ENCODE assay signal across 2 cellular contexts in the genomic region with DNA sequence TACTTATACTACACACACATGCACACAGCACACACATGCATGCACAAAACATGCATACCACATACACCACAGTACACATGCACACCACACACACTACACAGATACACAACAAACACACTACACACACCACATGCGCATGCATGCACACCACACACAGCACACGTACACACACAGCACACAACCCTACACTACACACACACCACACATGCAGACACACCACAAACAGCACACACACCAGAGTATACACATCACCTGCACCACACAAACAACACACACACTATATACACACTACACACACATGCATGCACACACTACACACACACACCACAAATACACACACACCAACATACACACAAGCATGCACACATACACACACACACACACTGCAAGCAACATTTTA.
TF ChIP-seq lines count a peak whose summit lies in the region.

No MANE protein-coding gene starts in this region.

TF ChIP-seq in GM12878, 131 proteins besides CTCF, POLR2A, EP300 and RAD21:
- no peak for TF ChIP-seq ZNF207 (IDR thresholded peaks at IDR 0.05; ENCODE audit: borderline replicate concordance)
- TF ChIP-seq NR2C2 (IDR thresholded peaks at IDR 0.05; ENCODE audit: borderline replicate concordance, control insufficient read depth, insufficient read length, low read depth), result peak; percentile 37

TF ChIP-seq in SK-N-SH, 30 proteins besides CTCF, POLR2A, EP300 and RAD21:
- TF ChIP-seq FOXJ3 (CRISPR knock-in tag; IDR thresholded peaks at IDR 0.05) (no peak), NRF1 (IDR thresholded peaks at IDR 0.05; ENCODE audit: low read depth, low read length) (no peak), RXRA (IDR thresholded peaks at IDR 0.05; ENCODE audit: borderline replicate concordance, low read depth) (no peak), NFIC (IDR thresholded peaks at IDR 0.05; ENCODE audit: borderline replicate concordance) (no peak), SIN3A (IDR thresholded peaks at IDR 0.05; ENCODE audit: borderline replicate concordance, low read depth, low read length) (no peak), MEF2A (IDR thresholded peaks at IDR 0.05; ENCODE audit: borderline replicate concordance, low read depth) (no peak), GATA2 (CRISPR knock-in tag; IDR thresholded peaks at IDR 0.05) (no peak), CHD2 (IDR thresholded peaks at IDR 0.05; ENCODE audit: low read length, partially characterized antibody) (no peak), RCOR1 (IDR thresholded peaks at IDR 0.05; ENCODE audit: low read length) (no peak), JUND (IDR thresholded peaks at IDR 0.05) (no peak), TEAD4 (IDR thresholded peaks at IDR 0.05; ENCODE audit: borderline replicate concordance, insufficient read depth) (no peak), RFX5 (IDR thresholded peaks at IDR 0.05; ENCODE audit: low read length) (no peak), FOSL2 (IDR thresholded peaks at IDR 0.05; ENCODE audit: borderline replicate concordance, low read depth) (no peak), ELF1 (IDR thresholded peaks at IDR 0.05) (no peak), FOXM1 (IDR thresholded peaks at IDR 0.05; ENCODE audit: low read depth) (no peak), REST (IDR thresholded peaks at IDR 0.05; ENCODE audit: low read depth, low read length) (no peak)
- TF ChIP-seq, protein P1, sequence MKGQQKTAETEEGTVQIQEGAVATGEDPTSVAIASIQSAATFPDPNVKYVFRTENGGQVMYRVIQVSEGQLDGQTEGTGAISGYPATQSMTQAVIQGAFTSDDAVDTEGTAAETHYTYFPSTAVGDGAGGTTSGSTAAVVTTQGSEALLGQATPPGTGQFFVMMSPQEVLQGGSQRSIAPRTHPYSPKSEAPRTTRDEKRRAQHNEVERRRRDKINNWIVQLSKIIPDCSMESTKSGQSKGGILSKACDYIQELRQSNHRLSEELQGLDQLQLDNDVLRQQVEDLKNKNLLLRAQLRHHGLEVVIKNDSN (IDR thresholded peaks at IDR 0.05; ENCODE audit: borderline replicate concordance, low read depth), result no peak
- TF ChIP-seq, protein P2, sequence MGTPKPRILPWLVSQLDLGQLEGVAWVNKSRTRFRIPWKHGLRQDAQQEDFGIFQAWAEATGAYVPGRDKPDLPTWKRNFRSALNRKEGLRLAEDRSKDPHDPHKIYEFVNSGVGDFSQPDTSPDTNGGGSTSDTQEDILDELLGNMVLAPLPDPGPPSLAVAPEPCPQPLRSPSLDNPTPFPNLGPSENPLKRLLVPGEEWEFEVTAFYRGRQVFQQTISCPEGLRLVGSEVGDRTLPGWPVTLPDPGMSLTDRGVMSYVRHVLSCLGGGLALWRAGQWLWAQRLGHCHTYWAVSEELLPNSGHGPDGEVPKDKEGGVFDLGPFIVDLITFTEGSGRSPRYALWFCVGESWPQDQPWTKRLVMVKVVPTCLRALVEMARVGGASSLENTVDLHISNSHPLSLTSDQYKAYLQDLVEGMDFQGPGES (IDR thresholded peaks at IDR 0.05; ENCODE audit: low read depth, low read length), result no peak
- TF ChIP-seq, protein P3, sequence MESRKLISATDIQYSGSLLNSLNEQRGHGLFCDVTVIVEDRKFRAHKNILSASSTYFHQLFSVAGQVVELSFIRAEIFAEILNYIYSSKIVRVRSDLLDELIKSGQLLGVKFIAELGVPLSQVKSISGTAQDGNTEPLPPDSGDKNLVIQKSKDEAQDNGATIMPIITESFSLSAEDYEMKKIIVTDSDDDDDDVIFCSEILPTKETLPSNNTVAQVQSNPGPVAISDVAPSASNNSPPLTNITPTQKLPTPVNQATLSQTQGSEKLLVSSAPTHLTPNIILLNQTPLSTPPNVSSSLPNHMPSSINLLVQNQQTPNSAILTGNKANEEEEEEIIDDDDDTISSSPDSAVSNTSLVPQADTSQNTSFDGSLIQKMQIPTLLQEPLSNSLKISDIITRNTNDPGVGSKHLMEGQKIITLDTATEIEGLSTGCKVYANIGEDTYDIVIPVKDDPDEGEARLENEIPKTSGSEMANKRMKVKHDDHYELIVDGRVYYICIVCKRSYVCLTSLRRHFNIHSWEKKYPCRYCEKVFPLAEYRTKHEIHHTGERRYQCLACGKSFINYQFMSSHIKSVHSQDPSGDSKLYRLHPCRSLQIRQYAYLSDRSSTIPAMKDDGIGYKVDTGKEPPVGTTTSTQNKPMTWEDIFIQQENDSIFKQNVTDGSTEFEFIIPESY (IDR thresholded peaks at IDR 0.05; ENCODE audit: borderline replicate concordance, low read depth), result no peak
- TF ChIP-seq, protein P4, sequence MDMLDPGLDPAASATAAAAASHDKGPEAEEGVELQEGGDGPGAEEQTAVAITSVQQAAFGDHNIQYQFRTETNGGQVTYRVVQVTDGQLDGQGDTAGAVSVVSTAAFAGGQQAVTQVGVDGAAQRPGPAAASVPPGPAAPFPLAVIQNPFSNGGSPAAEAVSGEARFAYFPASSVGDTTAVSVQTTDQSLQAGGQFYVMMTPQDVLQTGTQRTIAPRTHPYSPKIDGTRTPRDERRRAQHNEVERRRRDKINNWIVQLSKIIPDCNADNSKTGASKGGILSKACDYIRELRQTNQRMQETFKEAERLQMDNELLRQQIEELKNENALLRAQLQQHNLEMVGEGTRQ (IDR thresholded peaks at IDR 0.05; ENCODE audit: borderline replicate concordance, low read depth, low read length), result no peak
